ENCODE assay signal across 23 cellular contexts in genomic region chr11:4211991-4212390, GRCh38.
DNase-seq lines count a peak whose midpoint lies in the region; ATAC-seq and TF ChIP-seq lines count a peak whose summit lies in the region.
"Had no signal": no experiment of that assay in that cellular context is flagged by ENCODE, and none has a peak within 500 bp of the region (broad histone marks: within the 10 kb centered on the region; RNA-seq: fewer than 3 reads in every experiment).

No MANE protein-coding gene starts in this region.

- CTCF ChIA-PET in activated CD4-positive, alpha-beta T cell treated with anti-CD3 and anti-CD28 coated beads, Interleukin-2, amount 10 ng/mL, durations not matched to agents 7 days and 5 days (lab: Charles Lee) = no interaction called here

- no peak for DNase-seq in left ventricle myocardium inferior
- no peak for DNase-seq in Right ventricle myocardium superior
- DNase-seq in iPS-NIHi7 (ENCODE audit: extremely low spot score) = peak; percentile 61
- DNase-seq in type B pancreatic cell (ENCODE audit: extremely low spot score, unreplicated experiment) = no peak
- no peak for DNase-seq in GDM1 (lab: John Stamatoyannopoulos, UW)
- DNase-seq in NCI-H1105 treated with DMSO at 0.1 percent for 48 hours (lab: John Stamatoyannopoulos, UW) = no peak
- no peak for DNase-seq in activated CD4-positive, alpha-beta T cell treated with anti-CD3 and anti-CD28 coated beads, Interleukin-2, amount 10 ng/mL, durations not matched to agents 7 days and 5 days
- DNase-seq: activated CD4-positive, alpha-beta T cell treated with anti-CD3 and anti-CD28 coated beads for 4 hours; activated CD8-positive, alpha-beta memory T cell treated with anti-CD3 and anti-CD28 coated beads for 24 hours; activated gamma-delta T cell; activated T-cell treated with anti-CD3 and anti-CD28 coated beads, Interleukin-2, amount 50 U/mL, for 1 hour; BE2C; CD8-positive, alpha-beta memory T cell; DMS153; immature natural killer cell; naive B cell; NCI-H446; NCI-H774; tibial artery had no signal

- H3K36me3 Mint-ChIP-seq in type B pancreatic cell = no peaks in the 10 kb centered on the region
- no peaks in the 10 kb centered on the region for H3K36me3 Mint-ChIP-seq in activated CD4-positive, alpha-beta T cell treated with anti-CD3 and anti-CD28 coated beads, Interleukin-2, amount 10 ng/mL, durations not matched to agents 7 days and 5 days (ENCODE audit: low read depth)
- H3K36me3 Mint-ChIP-seq: CD8-positive, alpha-beta memory T cell; immature natural killer cell; naive B cell had no signal

- no peaks in the 10 kb centered on the region for H3K9me3 Mint-ChIP-seq in type B pancreatic cell
- H3K9me3 Mint-ChIP-seq in activated CD4-positive, alpha-beta T cell treated with anti-CD3 and anti-CD28 coated beads, Interleukin-2, amount 10 ng/mL, durations not matched to agents 7 days and 5 days = no peaks in the 10 kb centered on the region
- H3K9me3 Mint-ChIP-seq: CD8-positive, alpha-beta memory T cell; immature natural killer cell had no signal

- WGBS in ectodermal cell, 2 experiments = 28% methylated on average over 24 of the region's 24 CpGs

- H3K4me3 Mint-ChIP-seq in type B pancreatic cell = peak overlapping the region; percentile 40
- no peak overlapping the region for H3K4me3 Mint-ChIP-seq in activated CD4-positive, alpha-beta T cell treated with anti-CD3 and anti-CD28 coated beads, Interleukin-2, amount 10 ng/mL, durations not matched to agents 7 days and 5 days
- H3K4me3 Mint-ChIP-seq: CD8-positive, alpha-beta memory T cell; immature natural killer cell; naive B cell had no signal

- intact Hi-C loops in left ventricle myocardium inferior (cut with micrococcal nuclease) (no loop called here), Right ventricle myocardium superior (cut with DNase I) (no loop called here)

- POLR2A ChIA-PET in activated CD4-positive, alpha-beta T cell treated with anti-CD3 and anti-CD28 coated beads, Interleukin-2, amount 10 ng/mL, durations not matched to agents 7 days and 5 days (lab: Charles Lee) = no interaction called here

- peak overlapping the region; percentile 18 for H3K4me3 ChIP-seq in left ventricle myocardium inferior
- H3K4me3 ChIP-seq in ectodermal cell (ENCODE audit: insufficient read depth, low read depth, low read length) = peak overlapping the region; percentile 4
- H3K4me3 ChIP-seq: tibial artery had no signal

- H3K4me1 ChIP-seq in left ventricle myocardium inferior (no peaks in the 10 kb centered on the region), ectodermal cell (ENCODE audit: control insufficient read depth, insufficient read depth, low read length) (no peaks in the 10 kb centered on the region)
- H3K4me1 ChIP-seq: BE2C, tibial artery had no signal

- H3K27me3 ChIP-seq in left ventricle myocardium inferior (ENCODE audit: low read depth) = peaks cover 38% of the 10 kb centered on the region
- H3K27me3 ChIP-seq in ectodermal cell (ENCODE audit: control insufficient read depth, insufficient read depth, low read length, poor library complexity, severe bottlenecking) = peaks cover 22% of the 10 kb centered on the region
- H3K27me3 ChIP-seq: BE2C had no signal

- no peaks in the 10 kb centered on the region for H3K4me1 Mint-ChIP-seq in type B pancreatic cell (ENCODE audit: unreplicated experiment)
- no peaks in the 10 kb centered on the region for H3K4me1 Mint-ChIP-seq in activated CD4-positive, alpha-beta T cell treated with anti-CD3 and anti-CD28 coated beads, Interleukin-2, amount 10 ng/mL, durations not matched to agents 7 days and 5 days
- H3K4me1 Mint-ChIP-seq: CD8-positive, alpha-beta memory T cell; immature natural killer cell; naive B cell had no signal

- H3K9me3 ChIP-seq in left ventricle myocardium inferior (replicated peaks) = no peaks in the 10 kb centered on the region
- no peaks in the 10 kb centered on the region for H3K9me3 ChIP-seq in ectodermal cell (ENCODE audit: control insufficient read depth, low read length)
- H3K9me3 ChIP-seq: BE2C, tibial artery had no signal

- H3K27ac ChIP-seq in left ventricle myocardium inferior (replicated peaks) (no peak overlapping the region), ectodermal cell (ENCODE audit: insufficient read depth, low read depth, low read length, poor library complexity, severe bottlenecking) (no peak overlapping the region)
- H3K27ac ChIP-seq: KMS-11, tibial artery had no signal

- TF ChIP-seq CTCF in left ventricle myocardium inferior (IDR thresholded peaks at IDR 0.05; ENCODE audit: borderline replicate concordance) (no peak), type B pancreatic cell (conservative IDR thresholded peaks at IDR 0.05) (no peak)

- H3K36me3 ChIP-seq in left ventricle myocardium inferior (no peaks in the 10 kb centered on the region), ectodermal cell (ENCODE audit: control insufficient read depth, insufficient read depth, low read length) (no peaks in the 10 kb centered on the region)
- H3K36me3 ChIP-seq: BE2C, tibial artery had no signal

- peaks cover 40% of the 10 kb centered on the region for H3K27me3 Mint-ChIP-seq in type B pancreatic cell
- peaks cover 42% of the 10 kb centered on the region for H3K27me3 Mint-ChIP-seq in activated CD4-positive, alpha-beta T cell treated with anti-CD3 and anti-CD28 coated beads, Interleukin-2, amount 10 ng/mL, durations not matched to agents 7 days and 5 days

- no peak overlapping the region for H3K27ac Mint-ChIP-seq in type B pancreatic cell
- no peak overlapping the region for H3K27ac Mint-ChIP-seq in activated CD4-positive, alpha-beta T cell treated with anti-CD3 and anti-CD28 coated beads, Interleukin-2, amount 10 ng/mL, durations not matched to agents 7 days and 5 days
- H3K27ac Mint-ChIP-seq: CD8-positive, alpha-beta memory T cell; immature natural killer cell; naive B cell had no signal

- no peak for ATAC-seq in Right ventricle myocardium superior (ENCODE audit: poor library complexity)
- ATAC-seq: HCT116, left lobe of liver had no signal
